In genomic region chr16:83847371-83848225, GRCh38 we compare ENCODE assay signal across 1 cellular context.
TF ChIP-seq lines count a peak whose summit lies in the region.

No MANE protein-coding gene starts in this region.

TF ChIP-seq in H1, 55 proteins besides CTCF, POLR2A, EP300 and RAD21:
- TF ChIP-seq PHF8 (conservative IDR thresholded peaks at IDR 0.05; ENCODE audit: low read depth, low read length), result no peak
- TF ChIP-seq CEBPB (IDR thresholded peaks at IDR 0.05; ENCODE audit: low read depth, low read length), result peak; percentile 1; the same call in 1 of the 2 replicates
